ENCODE assay signal across 1 cellular context in genomic region chr15:66882251-66883020, GRCh38.
TF ChIP-seq lines count a peak whose summit lies in the region.

No MANE protein-coding gene starts in this region.

TF ChIP-seq in K562, 482 proteins besides CTCF, POLR2A, EP300 and RAD21 (continued from another document):
- TF ChIP-seq ZNF318 (IDR thresholded peaks at IDR 0.05; ENCODE audit: borderline replicate concordance in 1 of 2, low read depth in 1 of 2) (no peak), RREB1 (CRISPR knock-in tag; IDR thresholded peaks at IDR 0.05) (no peak), NFXL1 (CRISPR knock-in tag; IDR thresholded peaks at IDR 0.05) (no peak), PHB (CRISPR knock-in tag; IDR thresholded peaks at IDR 0.05) (no peak)
